Comparison of ENCODE assay signal across 8 cellular contexts in genomic region chr5:73626814-73627313, GRCh38.
A peak's percentile ranks its signal among the peaks of the same experiment; 100 is the strongest.
DNase-seq lines count a peak whose midpoint lies in the region; ATAC-seq and TF ChIP-seq lines count a peak whose summit lies in the region.

No MANE protein-coding gene starts in this region.

- H3K9me3 Mint-ChIP-seq in nephron progenitor cell = no peaks in the 10 kb centered on the region

- no peak for TF ChIP-seq CTCF in AG09309 (IDR thresholded peaks at IDR 0.05; ENCODE audit: control insufficient read depth, insufficient read depth, low read depth, low read length, missing control alignments)
- no peak for TF ChIP-seq CTCF in LNCaP clone FGC (IDR thresholded peaks at IDR 0.05; ENCODE audit: control insufficient read depth, extremely low read depth, insufficient read depth)
- TF ChIP-seq CTCF in epithelial cell of esophagus (IDR thresholded peaks at IDR 0.05; ENCODE audit: insufficient read depth, low read depth, low read length, missing control alignments) = no peak
- TF ChIP-seq CTCF in nephron progenitor cell (IDR thresholded peaks at IDR 0.05) = no peak

- H3K4me3 Mint-ChIP-seq in nephron progenitor cell = peak overlapping the region; percentile 73

- ATAC-seq in GM18505 (IDR thresholded peaks at IDR 0.05; ENCODE audit: unreplicated experiment) (no peak), HG03469 (IDR thresholded peaks at IDR 0.05; ENCODE audit: unreplicated experiment) (no peak)

- H3K36me3 Mint-ChIP-seq in nephron progenitor cell (ENCODE audit: low read depth) = no peaks in the 10 kb centered on the region

- peaks cover 85% of the 10 kb centered on the region for H3K27me3 Mint-ChIP-seq in nephron progenitor cell (ENCODE audit: low read depth, poor library complexity)

- no peak for TF ChIP-seq POLR2A in GM18505 (IDR thresholded peaks at IDR 0.05; ENCODE audit: borderline replicate concordance, extremely low read depth, insufficient read depth, insufficient read length)

- peaks cover 12% of the 10 kb centered on the region for H3K4me1 Mint-ChIP-seq in nephron progenitor cell

- DNase-seq in AG09309 (ENCODE audit: low read depth) = no peak
- DNase-seq in LNCaP clone FGC (ENCODE audit: low read depth) = no peak
- no peak for DNase-seq in epithelial cell of esophagus (ENCODE audit: low read depth)
- no peak for DNase-seq in nephron progenitor cell
- no peak for DNase-seq in NK-92 treated with Interleukin-12 subunit alpha and Interleukin-12 subunit beta, amount 100 ng/mL, for 24 hours (lab: John Stamatoyannopoulos, UW)
- DNase-seq in Kasumi-1 (lab: John Stamatoyannopoulos, UW) = no peak

- no peak overlapping the region for H3K27ac Mint-ChIP-seq in nephron progenitor cell

- H3K4me3 ChIP-seq in AG09309 (ENCODE audit: control insufficient read depth, low read depth, low read length) = peak overlapping the region; percentile 55
- H3K4me3 ChIP-seq in LNCaP clone FGC (ENCODE audit: low read depth, low read length) = peak overlapping the region; percentile 51
- peak overlapping the region; percentile 80 for H3K4me3 ChIP-seq in epithelial cell of esophagus (ENCODE audit: low read length)
